9 cellular contexts compared by ENCODE assay signal in the genomic region with DNA sequence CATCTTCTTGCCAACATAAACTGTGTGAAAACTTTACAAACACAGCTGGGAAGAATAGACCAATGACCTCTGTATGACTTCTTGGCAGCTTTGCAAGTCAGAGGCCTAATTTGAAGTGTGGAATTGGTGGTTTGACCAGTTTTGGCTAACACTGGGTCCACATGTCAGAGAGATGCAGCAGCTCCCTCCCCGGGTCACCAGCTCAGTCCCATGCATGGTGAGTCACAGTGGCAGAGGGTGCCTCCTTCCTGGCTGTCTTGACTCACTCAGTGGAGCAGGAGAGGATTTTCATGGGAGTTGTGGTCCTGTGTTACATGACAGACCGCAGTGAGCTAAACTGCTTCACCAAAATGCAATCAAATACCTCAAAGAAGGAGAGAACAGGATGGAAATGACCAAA. TPM values are rescaled to one million over a fixed set of nuclear protein-coding genes. Genes with fewer than 3 reads are reported as not detected.
DNase-seq lines count a peak whose midpoint lies in the region; ATAC-seq and TF ChIP-seq lines count a peak whose summit lies in the region.
"Had no signal": no experiment of that assay in that cellular context is flagged by ENCODE, and none has a peak within 500 bp of the region (broad histone marks: within the 10 kb centered on the region; RNA-seq: fewer than 3 reads in every experiment).

No MANE protein-coding gene starts in this region.

- no peak overlapping the region for H2AFZ ChIP-seq in GM23248
- H2AFZ ChIP-seq: parathyroid adenoma had no signal

- TF ChIP-seq CTCF in Panc1 (IDR thresholded peaks at IDR 0.05) = no peak
- TF ChIP-seq CTCF in GM13976 (IDR thresholded peaks at IDR 0.05; ENCODE audit: borderline replicate concordance, control extremely low read depth, extremely low read depth, insufficient read depth, missing control alignments) = no peak

- intact Hi-C loops in Panc1 (cut with micrococcal nuclease; ENCODE audit: unreplicated experiment) (no loop called here), right cardiac atrium (cut with DNase I) (no loop called here)

- H3K4me1 Mint-ChIP-seq in activated T-cell treated with anti-CD3 and anti-CD28 coated beads, Interleukin-2, amount 50 U/mL, for 4 hours (ENCODE audit: low read depth) = peaks cover 18% of the 10 kb centered on the region

- H3K9me2 ChIP-seq in GM23248 (ENCODE audit: insufficient read depth) = no peaks in the 10 kb centered on the region

- H3K79me2 ChIP-seq in GM23248 (ENCODE audit: insufficient read depth) = no peaks in the 10 kb centered on the region
- H3K79me2 ChIP-seq: parathyroid adenoma had no signal

- H3F3A ChIP-seq in GM23248 (ENCODE audit: insufficient read depth) = peaks cover 7% of the 10 kb centered on the region; the same call in 1 of the 2 replicates

- H3K4me3 ChIP-seq in GM23248 (no peak overlapping the region), Panc1 (ENCODE audit: low read depth in 2 of 2, low read length in 2 of 2) (no peak overlapping the region), right cardiac atrium (ENCODE audit: low read length) (no peak overlapping the region)

- H3K36me3 ChIP-seq in GM23248 (ENCODE audit: low read depth) = no peaks in the 10 kb centered on the region
- H3K36me3 ChIP-seq in Panc1 (ENCODE audit: control insufficient read depth, insufficient read depth, low read length) = no peaks in the 10 kb centered on the region

- peaks cover 17% of the 10 kb centered on the region for H3K27me3 Mint-ChIP-seq in activated T-cell treated with anti-CD3 and anti-CD28 coated beads, Interleukin-2, amount 50 U/mL, for 4 hours (ENCODE audit: low read depth)

- H3K9me3 Mint-ChIP-seq in activated T-cell treated with anti-CD3 and anti-CD28 coated beads, Interleukin-2, amount 50 U/mL, for 4 hours = peaks cover 4% of the 10 kb centered on the region

- BruUV-seq in Panc1 (replicated peaks; lab: Mats Ljungman, UMichigan) = no TSS peak

- POLR2A ChIA-PET in Panc1 (lab: Charles Lee) = no interaction called here

- WGBS in GM23248 (ENCODE audit: low coverage in 1 of 2, low lambda C conversion rate in 2 of 2, missing lambda C conversion rate in 2 of 2), 2 experiments = 54 to 59% methylated on average over 2 of the region's 2 CpGs
- 60% methylated on average over 2 of the region's 2 CpGs for WGBS in right cardiac atrium

- DNase-seq in AG20443 (ENCODE audit: low spot score) = peak; percentile 80
- peak; percentile 72 for DNase-seq in GM23248
- DNase-seq in Panc1 (ENCODE audit: low read depth, low spot score) = peak; percentile 56
- peak; percentile 39 to 63 (median 60) for DNase-seq in right cardiac atrium
- DNase-seq in GM13976 (ENCODE audit: low spot score) = no peak
- DNase-seq in OCI-M2 (lab: John Stamatoyannopoulos, UW; ENCODE audit: unreplicated experiment) = no peak
- DNase-seq in NCI-H1417 treated with DMSO at 0.1 percent for 48 hours (lab: John Stamatoyannopoulos, UW) = no peak
- no peak for DNase-seq in activated T-cell treated with anti-CD3 and anti-CD28 coated beads, Interleukin-2, amount 50 U/mL, for 4 hours

- H3K4me1 ChIP-seq in GM23248 (ENCODE audit: insufficient read depth) (0 out of 2 replicates have a peak, but pooled peaks cover 7% of the 10 kb centered on the region), Panc1 (ENCODE audit: control insufficient read depth, insufficient read depth, low read length) (no peaks in the 10 kb centered on the region), right cardiac atrium (ENCODE audit: control insufficient read depth, insufficient read depth, low read length) (no peaks in the 10 kb centered on the region)
- H3K4me1 ChIP-seq: parathyroid adenoma had no signal

- CTCF ChIA-PET in Panc1 (lab: Charles Lee) = no interaction called here

- in situ Hi-C loops in GM23248 (cut with MboI) (no loop called here), Panc1 (cut with HindIII; ENCODE audit: low pct_unique_long_range_greater_than_20kb, low sequenced_read_pairs) (no loop called here), GM13976 (cut with MboI; ENCODE audit: low sequenced_read_pairs, unreplicated experiment) (no loop called here)

- no peaks in the 10 kb centered on the region for H4K20me1 ChIP-seq in GM23248 (ENCODE audit: insufficient read depth)

- H3K4me3 Mint-ChIP-seq in activated T-cell treated with anti-CD3 and anti-CD28 coated beads, Interleukin-2, amount 50 U/mL, for 4 hours = no peak overlapping the region

- H3K36me3 Mint-ChIP-seq in activated T-cell treated with anti-CD3 and anti-CD28 coated beads, Interleukin-2, amount 50 U/mL, for 4 hours (ENCODE audit: insufficient read depth) = no peaks in the 10 kb centered on the region

- H3K9ac ChIP-seq in GM23248 = no peak overlapping the region
- H3K9ac ChIP-seq: parathyroid adenoma had no signal

- H3K9me3 ChIP-seq in GM23248 (ENCODE audit: low read depth) (no peaks in the 10 kb centered on the region), Panc1 (ENCODE audit: control insufficient read depth, insufficient read depth, low read depth, low read length) (no peaks in the 10 kb centered on the region), right cardiac atrium (ENCODE audit: control insufficient read depth, low read length) (no peaks in the 10 kb centered on the region)

- H3K27me3 ChIP-seq in GM23248 (replicated peaks; ENCODE audit: insufficient read depth) (no peaks in the 10 kb centered on the region), Panc1 (ENCODE audit: control insufficient read depth, insufficient read depth, low read length) (peaks cover 16% of the 10 kb centered on the region; the same call in 1 of the 2 replicates), right cardiac atrium (ENCODE audit: control insufficient read depth, insufficient read depth) (no peaks in the 10 kb centered on the region)

- H3K4me2 ChIP-seq in GM23248 (ENCODE audit: unreplicated experiment) = no peak overlapping the region

- H3K27ac ChIP-seq in GM23248 (0 out of 2 replicates have a peak overlapping the region, but pooled peaks have one; percentile 19), Panc1 (ENCODE audit: low read length) (no peak overlapping the region), right cardiac atrium (ENCODE audit: low read length) (no peak overlapping the region)
- H3K27ac ChIP-seq: parathyroid adenoma had no signal

- peak; percentile 42; the same call in 1 of the 2 replicates for ATAC-seq in Panc1
- ATAC-seq in right cardiac atrium = peak; percentile 68 to 80
- ATAC-seq in activated T-cell treated with anti-CD3 and anti-CD28 coated beads, Interleukin-2, amount 50 U/mL, for 4 hours = no peak

RNA-seq across cellular contexts. Expression of a gene that starts 8.2 kb away (rescaled TPM):
- total RNA-seq in GM23248 (2014; rRNA removed; shearing (Covaris generic)) = 44.8 and 68.1 TPM in 2 replicates
- polyA plus RNA-seq in GM23248 (2016; fragmentation: Nextera tagmentation; extraction: Ambion mirVana) (64.0 and 66.3 TPM in 2 replicates), right cardiac atrium (31.9 TPM)
- total RNA-seq in Panc1 (2021; ENCODE audit: unreplicated experiment) (75.7 TPM), right cardiac atrium (10 to 100 TPM; 32.1 to 45.1 (median 33.6) TPM)
- 48.6 TPM for polyA plus RNA-seq in Panc1 (2012; ENCODE audit: insufficient read length)
- 10 to 100 TPM; 30.2 to 31.3 (median 30.7) TPM for total RNA-seq in activated T-cell treated with anti-CD3 and anti-CD28 coated beads, Interleukin-2, amount 50 U/mL, for 4 hours

Comparison
In these comparisons a context has a peak if more than half of its experiments do, and no peak if none do; other contexts are left out.
1. DNase-seq: peak in AG20443 (single experiment), GM23248 (single experiment), Panc1 (single experiment) and right cardiac atrium (3 of 3); none in GM13976 (single experiment), OCI-M2 (single experiment), NCI-H1417 treated with DMSO at 0.1 percent for 48 hours (single experiment) and activated T-cell treated with anti-CD3 and anti-CD28 coated beads, Interleukin-2, amount 50 U/mL, for 4 hours (single experiment).
2. ATAC-seq: peak in Panc1 (single experiment) and right cardiac atrium (2 of 2); none in activated T-cell treated with anti-CD3 and anti-CD28 coated beads, Interleukin-2, amount 50 U/mL, for 4 hours (0 of 2).